Comparison of ENCODE assay signal across 8 cellular contexts in genomic region chr1:206703647-206704046, GRCh38. TPM values are rescaled to one million over a fixed set of nuclear protein-coding genes. Genes with fewer than 3 reads are reported as not detected.
DNase-seq lines count a peak whose midpoint lies in the region; ATAC-seq lines count a peak whose summit lies in the region.
"Had no signal": no experiment of that assay in that cellular context is flagged by ENCODE, and none has a peak within 500 bp of the region (broad histone marks: within the 10 kb centered on the region; RNA-seq: fewer than 3 reads in every experiment).

No MANE protein-coding gene starts in this region.

- H3K4me1 Mint-ChIP-seq in stimulated activated effector memory CD8-positive, alpha-beta T cell treated with anti-CD3 and anti-CD28 coated beads, Interleukin-12 subunit alpha, Interleukin-12 subunit beta, amount 100 ng/mL, for 72 hours = peaks cover 97% of the 10 kb centered on the region

- H3K27ac ChIP-seq in effector memory CD4-positive, alpha-beta T cell (ENCODE audit: insufficient read depth, low read length, poor library complexity, severe bottlenecking) = peak overlapping the region; percentile 65
- H3K27ac ChIP-seq: brain microvascular endothelial cell had no signal

- H3K36me3 Mint-ChIP-seq in stimulated activated effector memory CD8-positive, alpha-beta T cell treated with anti-CD3 and anti-CD28 coated beads, Interleukin-12 subunit alpha, Interleukin-12 subunit beta, amount 100 ng/mL, for 72 hours = peaks cover 6% of the 10 kb centered on the region

- no peak overlapping the region for H3K4me3 ChIP-seq in effector memory CD4-positive, alpha-beta T cell (ENCODE audit: insufficient read depth, low read depth, low read length, poor library complexity, severe bottlenecking)
- H3K4me3 ChIP-seq in H7 (ENCODE audit: insufficient read depth, low read depth, low read length) = no peak overlapping the region

- no peaks in the 10 kb centered on the region for H3K9me3 Mint-ChIP-seq in stimulated activated effector memory CD8-positive, alpha-beta T cell treated with anti-CD3 and anti-CD28 coated beads, Interleukin-12 subunit alpha, Interleukin-12 subunit beta, amount 100 ng/mL, for 72 hours

- peak overlapping the region; percentile 68 for H3K4me3 Mint-ChIP-seq in stimulated activated effector memory CD8-positive, alpha-beta T cell treated with anti-CD3 and anti-CD28 coated beads, Interleukin-12 subunit alpha, Interleukin-12 subunit beta, amount 100 ng/mL, for 72 hours

- peak overlapping the region; percentile 90 for H3K27ac Mint-ChIP-seq in stimulated activated effector memory CD8-positive, alpha-beta T cell treated with anti-CD3 and anti-CD28 coated beads, Interleukin-12 subunit alpha, Interleukin-12 subunit beta, amount 100 ng/mL, for 72 hours

- H3K4me1 ChIP-seq in effector memory CD4-positive, alpha-beta T cell (ENCODE audit: control insufficient read depth, insufficient read depth, low read length, poor library complexity, severe bottlenecking) = peaks cover 61% of the 10 kb centered on the region

- ATAC-seq in GM21529 (IDR thresholded peaks at IDR 0.05; ENCODE audit: unreplicated experiment) = peak; percentile 60
- ATAC-seq in stimulated activated effector memory CD8-positive, alpha-beta T cell treated with anti-CD3 and anti-CD28 coated beads, Interleukin-12 subunit alpha, Interleukin-12 subunit beta, amount 100 ng/mL, for 72 hours = peak; percentile 87

- DNase-seq in T-helper 22 cell (ENCODE audit: low read depth) (peak; percentile 68), NOMO-1 treated with dmso at 0.1 percent for 144 hours (lab: John Stamatoyannopoulos, UW; ENCODE audit: unreplicated experiment) (no peak), H7 (no peak), SIG-M5 treated with dmso at 0.1 percent for 504 hours (lab: John Stamatoyannopoulos, UW; ENCODE audit: unreplicated experiment) (no peak)
- peak; percentile 40 to 69 (median 53) for DNase-seq in effector memory CD4-positive, alpha-beta T cell
- peak in 1 of 2 donors; percentile 77 for DNase-seq in stimulated activated effector memory CD8-positive, alpha-beta T cell treated with anti-CD3 and anti-CD28 coated beads, Interleukin-12 subunit alpha, Interleukin-12 subunit beta, amount 100 ng/mL, for 72 hours (ENCODE audit: low spot score in 2 of 2)
- DNase-seq: brain microvascular endothelial cell had no signal

- H3K27me3 ChIP-seq in effector memory CD4-positive, alpha-beta T cell (replicated peaks; ENCODE audit: control insufficient read depth, insufficient read depth, low read length, poor library complexity, severe bottlenecking) = no peaks in the 10 kb centered on the region
- no peaks in the 10 kb centered on the region for H3K27me3 ChIP-seq in H7 (ENCODE audit: control insufficient read depth, insufficient read depth, low read length)
- H3K27me3 ChIP-seq: brain microvascular endothelial cell had no signal

- H3K36me3 ChIP-seq in effector memory CD4-positive, alpha-beta T cell (ENCODE audit: control insufficient read depth, insufficient read depth, low read length) = no peaks in the 10 kb centered on the region
- no peaks in the 10 kb centered on the region for H3K36me3 ChIP-seq in H7 (replicated peaks; ENCODE audit: control insufficient read depth, insufficient read depth, low read length)
- H3K36me3 ChIP-seq: brain microvascular endothelial cell had no signal

- no peaks in the 10 kb centered on the region for H3K9me3 ChIP-seq in effector memory CD4-positive, alpha-beta T cell (ENCODE audit: control insufficient read depth, low read length)

RNA-seq across cellular contexts. Expression of gene MAPKAPK2, which starts 18.9 kb away (rescaled TPM):
- 67.7 and 77.8 TPM in 2 replicates for total RNA-seq in H7 (2014; rRNA removed; shearing (Covaris generic))

Comparison
In these comparisons a context has a peak if more than half of its experiments do, and no peak if none do; other contexts are left out.
1. DNase-seq: peak in T-helper 22 cell (single experiment) and effector memory CD4-positive, alpha-beta T cell (3 of 3); none in NOMO-1 treated with dmso at 0.1 percent for 144 hours (single experiment), H7 (single experiment) and SIG-M5 treated with dmso at 0.1 percent for 504 hours (single experiment).